In the genomic region with DNA sequence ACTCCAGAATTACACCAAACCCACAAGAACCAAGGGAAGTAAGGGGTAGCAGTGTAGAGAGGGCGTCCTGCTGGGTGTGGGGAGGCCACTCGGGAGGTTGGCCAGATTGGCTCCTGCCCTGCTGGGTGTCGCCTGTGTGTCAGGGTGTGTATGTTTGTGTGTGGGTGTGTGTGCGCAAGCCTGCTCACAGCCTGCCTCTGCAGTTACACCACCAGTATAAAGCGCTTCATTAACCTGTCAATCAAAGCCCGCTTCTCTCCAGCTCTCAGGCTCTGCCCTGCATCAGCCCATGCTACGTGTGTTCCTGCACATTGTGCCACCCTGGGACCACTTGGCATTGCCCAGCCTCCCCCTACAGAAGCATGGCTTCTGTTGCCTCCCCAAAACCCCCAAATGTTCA, we compare ENCODE assay signal across 3 cellular contexts.
TF ChIP-seq lines count a peak whose summit lies in the region.

No MANE protein-coding gene starts in this region.

TF ChIP-seq in HEK293T, 16 proteins besides CTCF, POLR2A, EP300 and RAD21:
- TF ChIP-seq, protein P1, sequence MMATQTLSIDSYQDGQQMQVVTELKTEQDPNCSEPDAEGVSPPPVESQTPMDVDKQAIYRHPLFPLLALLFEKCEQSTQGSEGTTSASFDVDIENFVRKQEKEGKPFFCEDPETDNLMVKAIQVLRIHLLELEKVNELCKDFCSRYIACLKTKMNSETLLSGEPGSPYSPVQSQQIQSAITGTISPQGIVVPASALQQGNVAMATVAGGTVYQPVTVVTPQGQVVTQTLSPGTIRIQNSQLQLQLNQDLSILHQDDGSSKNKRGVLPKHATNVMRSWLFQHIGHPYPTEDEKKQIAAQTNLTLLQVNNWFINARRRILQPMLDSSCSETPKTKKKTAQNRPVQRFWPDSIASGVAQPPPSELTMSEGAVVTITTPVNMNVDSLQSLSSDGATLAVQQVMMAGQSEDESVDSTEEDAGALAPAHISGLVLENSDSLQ (IDR thresholded peaks at IDR 0.05) = peak; percentile 93
- no peak for TF ChIP-seq NFRKB (IDR thresholded peaks at IDR 0.05)
TF ChIP-seq in HEK293T: peak in this region for 1.

TF ChIP-seq in H1, 55 proteins besides CTCF, POLR2A, EP300 and RAD21 (continued from another document):
- TF ChIP-seq, protein P2, sequence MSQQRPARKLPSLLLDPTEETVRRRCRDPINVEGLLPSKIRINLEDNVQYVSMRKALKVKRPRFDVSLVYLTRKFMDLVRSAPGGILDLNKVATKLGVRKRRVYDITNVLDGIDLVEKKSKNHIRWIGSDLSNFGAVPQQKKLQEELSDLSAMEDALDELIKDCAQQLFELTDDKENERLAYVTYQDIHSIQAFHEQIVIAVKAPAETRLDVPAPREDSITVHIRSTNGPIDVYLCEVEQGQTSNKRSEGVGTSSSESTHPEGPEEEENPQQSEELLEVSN (IDR thresholded peaks at IDR 0.05) = no peak
- TF ChIP-seq SP1 (IDR thresholded peaks at IDR 0.05; ENCODE audit: low read depth, low read length) (no peak), TBP (IDR thresholded peaks at IDR 0.05; ENCODE audit: low read depth, low read length) (no peak), SIN3A (conservative IDR thresholded peaks at IDR 0.05 in 1 of 2, IDR thresholded peaks at IDR 0.05 in 1 of 2; ENCODE audit: low read depth in 1 of 2, low read length in 2 of 2) (no peak), CEBPB (IDR thresholded peaks at IDR 0.05; ENCODE audit: low read depth, low read length) (no peak), KDM5A (IDR thresholded peaks at IDR 0.05; ENCODE audit: low read length) (no peak), SUZ12 (IDR thresholded peaks at IDR 0.05; ENCODE audit: low read length) (no peak)
- TF ChIP-seq, protein P3, sequence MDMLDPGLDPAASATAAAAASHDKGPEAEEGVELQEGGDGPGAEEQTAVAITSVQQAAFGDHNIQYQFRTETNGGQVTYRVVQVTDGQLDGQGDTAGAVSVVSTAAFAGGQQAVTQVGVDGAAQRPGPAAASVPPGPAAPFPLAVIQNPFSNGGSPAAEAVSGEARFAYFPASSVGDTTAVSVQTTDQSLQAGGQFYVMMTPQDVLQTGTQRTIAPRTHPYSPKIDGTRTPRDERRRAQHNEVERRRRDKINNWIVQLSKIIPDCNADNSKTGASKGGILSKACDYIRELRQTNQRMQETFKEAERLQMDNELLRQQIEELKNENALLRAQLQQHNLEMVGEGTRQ (IDR thresholded peaks at IDR 0.05; ENCODE audit: low read length) = no peak

TF ChIP-seq in neural cell, 6 proteins besides CTCF, POLR2A, EP300 and RAD21 (continued from another document):
- no peak for TF ChIP-seq EZH2 (IDR thresholded peaks at IDR 0.05; ENCODE audit: borderline replicate concordance, insufficient read depth, low read length, poor library complexity, severe bottlenecking)
- TF ChIP-seq, protein P4, sequence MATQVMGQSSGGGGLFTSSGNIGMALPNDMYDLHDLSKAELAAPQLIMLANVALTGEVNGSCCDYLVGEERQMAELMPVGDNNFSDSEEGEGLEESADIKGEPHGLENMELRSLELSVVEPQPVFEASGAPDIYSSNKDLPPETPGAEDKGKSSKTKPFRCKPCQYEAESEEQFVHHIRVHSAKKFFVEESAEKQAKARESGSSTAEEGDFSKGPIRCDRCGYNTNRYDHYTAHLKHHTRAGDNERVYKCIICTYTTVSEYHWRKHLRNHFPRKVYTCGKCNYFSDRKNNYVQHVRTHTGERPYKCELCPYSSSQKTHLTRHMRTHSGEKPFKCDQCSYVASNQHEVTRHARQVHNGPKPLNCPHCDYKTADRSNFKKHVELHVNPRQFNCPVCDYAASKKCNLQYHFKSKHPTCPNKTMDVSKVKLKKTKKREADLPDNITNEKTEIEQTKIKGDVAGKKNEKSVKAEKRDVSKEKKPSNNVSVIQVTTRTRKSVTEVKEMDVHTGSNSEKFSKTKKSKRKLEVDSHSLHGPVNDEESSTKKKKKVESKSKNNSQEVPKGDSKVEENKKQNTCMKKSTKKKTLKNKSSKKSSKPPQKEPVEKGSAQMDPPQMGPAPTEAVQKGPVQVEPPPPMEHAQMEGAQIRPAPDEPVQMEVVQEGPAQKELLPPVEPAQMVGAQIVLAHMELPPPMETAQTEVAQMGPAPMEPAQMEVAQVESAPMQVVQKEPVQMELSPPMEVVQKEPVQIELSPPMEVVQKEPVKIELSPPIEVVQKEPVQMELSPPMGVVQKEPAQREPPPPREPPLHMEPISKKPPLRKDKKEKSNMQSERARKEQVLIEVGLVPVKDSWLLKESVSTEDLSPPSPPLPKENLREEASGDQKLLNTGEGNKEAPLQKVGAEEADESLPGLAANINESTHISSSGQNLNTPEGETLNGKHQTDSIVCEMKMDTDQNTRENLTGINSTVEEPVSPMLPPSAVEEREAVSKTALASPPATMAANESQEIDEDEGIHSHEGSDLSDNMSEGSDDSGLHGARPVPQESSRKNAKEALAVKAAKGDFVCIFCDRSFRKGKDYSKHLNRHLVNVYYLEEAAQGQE (IDR thresholded peaks at IDR 0.05; ENCODE audit: borderline replicate concordance) = no peak
TF ChIP-seq in neural cell: peak in this region for 1.
